13 cellular contexts compared by ENCODE assay signal in genomic region chr5:67297376-67297775, GRCh38.
DNase-seq lines count a peak whose midpoint lies in the region; ATAC-seq and TF ChIP-seq lines count a peak whose summit lies in the region.
"Had no signal": no experiment of that assay in that cellular context is flagged by ENCODE, and none has a peak within 500 bp of the region (broad histone marks: within the 10 kb centered on the region; RNA-seq: fewer than 3 reads in every experiment).

No MANE protein-coding gene starts in this region.

- no peaks in the 10 kb centered on the region for H3K36me3 ChIP-seq in heart right ventricle
- H3K36me3 ChIP-seq: HAP-1 had no signal

- DNase-seq in NCI-H1417 (lab: John Stamatoyannopoulos, UW), result peak; percentile 24 to 73 (median 61)
- no peak for DNase-seq in NCI-H1417 treated with DMSO at 0.1 percent for 48 hours (lab: John Stamatoyannopoulos, UW)
- DNase-seq in right cardiac atrium, result peak in 2 of 3 donors; percentile 60 to 67
- DNase-seq in heart right ventricle, result no peak
- peak; percentile 34 for DNase-seq in SK-N-DZ (ENCODE audit: low spot score)
- DNase-seq in RWPE1 (ENCODE audit: low spot score), result no peak
- DNase-seq in RKO (ENCODE audit: low spot score), result no peak
- DNase-seq: C1 segment of cervical spinal cord, NCI-H187, NCI-H226, SK-N-SH had no signal

- H3K4me3 ChIP-seq in right cardiac atrium (ENCODE audit: low read length), result no peak overlapping the region
- no peak overlapping the region for H3K4me3 ChIP-seq in heart right ventricle
- H3K4me3 ChIP-seq: HAP-1 had no signal

- CTCF ChIA-PET in RWPE1 (lab: Yijun Ruan, JAX), result interaction anchor here (0.5 to 0.6 kb wide), 2 partner anchors 14 to 109 kb away, joined by 3 to 5 read pairs; no protein-coding TSS in a partner anchor

- intact Hi-C loops in right cardiac atrium (cut with DNase I), result no loop called here
- intact Hi-C loops in heart right ventricle (cut with DNase I), result no loop called here

- no peak overlapping the region for H3K27ac ChIP-seq in right cardiac atrium (ENCODE audit: low read length)
- no peak overlapping the region for H3K27ac ChIP-seq in heart right ventricle
- H3K27ac ChIP-seq in RWPE1, result no peak overlapping the region

- ATAC-seq in right cardiac atrium (no peak), heart right ventricle (no peak), GM19023 (IDR thresholded peaks at IDR 0.05; ENCODE audit: unreplicated experiment) (no peak)

- H3K27me3 ChIP-seq in right cardiac atrium (ENCODE audit: control insufficient read depth, insufficient read depth), result no peaks in the 10 kb centered on the region
- H3K27me3 ChIP-seq in heart right ventricle, result no peaks in the 10 kb centered on the region

- POLR2A ChIA-PET in RWPE1 (lab: Yijun Ruan, JAX; ENCODE audit: low non-redundant PET), result no interaction called here

- H3K4me1 ChIP-seq in right cardiac atrium (ENCODE audit: control insufficient read depth, insufficient read depth, low read length) (no peaks in the 10 kb centered on the region), heart right ventricle (peaks cover 0 to 32% (median 0%) of the 10 kb centered on the region in 9 donors)

- TF ChIP-seq CTCF in heart right ventricle (IDR thresholded peaks at IDR 0.05), result no peak
- no peak for TF ChIP-seq CTCF in RWPE1 (conservative IDR thresholded peaks at IDR 0.05; ENCODE audit: low read depth)

- H3K9me3 ChIP-seq in right cardiac atrium (ENCODE audit: control insufficient read depth, low read length) (no peaks in the 10 kb centered on the region), heart right ventricle (no peaks in the 10 kb centered on the region)
- H3K9me3 ChIP-seq: HAP-1, SK-N-SH had no signal

- WGBS in right cardiac atrium, result 40% methylated on average over 4 of the region's 4 CpGs
- 41 to 44% methylated on average over 4 of the region's 4 CpGs for WGBS in heart right ventricle, 2 donors

Comparison
In these comparisons a context has a peak if more than half of its experiments do, and no peak if none do; other contexts are left out.
1. DNase-seq: peak in NCI-H1417 (3 of 3), right cardiac atrium (2 of 3) and SK-N-DZ (single experiment); none in NCI-H1417 treated with DMSO at 0.1 percent for 48 hours (single experiment), heart right ventricle (0 of 2), RWPE1 (single experiment) and RKO (single experiment).